Comparison of ENCODE assay signal across 3 cellular contexts in genomic region chrX:2458309-2458708, GRCh38.
TF ChIP-seq lines count a peak whose summit lies in the region.

No MANE protein-coding gene starts in this region.

TF ChIP-seq in A549, 52 proteins besides CTCF, POLR2A, EP300 and RAD21:
- TF ChIP-seq KDM1A (IDR thresholded peaks at IDR 0.05; ENCODE audit: low read depth) (0 out of 2 replicates have a peak, but pooled peaks have one; percentile 38), EHMT2 (IDR thresholded peaks at IDR 0.05; ENCODE audit: low read depth) (no peak)

TF ChIP-seq in HCT116, 20 proteins besides CTCF, POLR2A, EP300 and RAD21:
- no peak for TF ChIP-seq CEBPB (IDR thresholded peaks at IDR 0.05; ENCODE audit: low read depth)
- TF ChIP-seq SP1 (IDR thresholded peaks at IDR 0.05; ENCODE audit: low read depth), result no peak
- no peak for TF ChIP-seq EZH2 (IDR thresholded peaks at IDR 0.05)
- no peak for TF ChIP-seq CBX3 (IDR thresholded peaks at IDR 0.05; ENCODE audit: low read depth)
- no peak for TF ChIP-seq ZBTB33 (IDR thresholded peaks at IDR 0.05; ENCODE audit: extremely low read depth, insufficient replicate concordance, low read length)
- no peak for TF ChIP-seq FOSL1 (IDR thresholded peaks at IDR 0.05; ENCODE audit: low read depth)
- TF ChIP-seq MAX (IDR thresholded peaks at IDR 0.05), result no peak
- TF ChIP-seq TCF7L2 (IDR thresholded peaks at IDR 0.05; ENCODE audit: borderline replicate concordance, extremely low read depth, insufficient read depth, insufficient read length), result no peak
- no peak for TF ChIP-seq EGR1 (IDR thresholded peaks at IDR 0.05; ENCODE audit: low read depth)
- TF ChIP-seq SRF (IDR thresholded peaks at IDR 0.05; ENCODE audit: low read depth), result no peak
- TF ChIP-seq EZH2phosphoT487 (IDR thresholded peaks at IDR 0.05; ENCODE audit: borderline replicate concordance), result no peak
- no peak for TF ChIP-seq ZNF274 (IDR thresholded peaks at IDR 0.05; ENCODE audit: low read depth, low read length)
- no peak for TF ChIP-seq ZFX (IDR thresholded peaks at IDR 0.05)
- TF ChIP-seq SIN3A (IDR thresholded peaks at IDR 0.05; ENCODE audit: low read depth), result no peak
- no peak for TF ChIP-seq JUND (IDR thresholded peaks at IDR 0.05)
- TF ChIP-seq ELF1 (IDR thresholded peaks at IDR 0.05; ENCODE audit: borderline replicate concordance, low read depth), result no peak
- no peak for TF ChIP-seq REST (IDR thresholded peaks at IDR 0.05; ENCODE audit: low read depth)
- TF ChIP-seq POLR2AphosphoS5 (IDR thresholded peaks at IDR 0.05; ENCODE audit: low read depth, low read length), result no peak
TF ChIP-seq in HCT116: peak in this region for 0.

TF ChIP-seq in K562, 482 proteins besides CTCF, POLR2A, EP300 and RAD21:
- TF ChIP-seq RBM25 (IDR thresholded peaks at IDR 0.05; ENCODE audit: low read depth, low read length, severe bottlenecking), result peak; percentile 47
- no peak for TF ChIP-seq RBBP5 (IDR thresholded peaks at IDR 0.05; ENCODE audit: borderline replicate concordance, insufficient read depth, low read length, poor library complexity, severe bottlenecking)
- TF ChIP-seq ID3 (CRISPR knock-in tag; IDR thresholded peaks at IDR 0.05), result no peak
- no peak for TF ChIP-seq ID3 (tag; IDR thresholded peaks at IDR 0.05)
- TF ChIP-seq TFAP4 (CRISPR knock-in tag; IDR thresholded peaks at IDR 0.05; ENCODE audit: borderline replicate concordance), result no peak
- peak; percentile 69 for TF ChIP-seq ZNF146 (CRISPR knock-in tag; IDR thresholded peaks at IDR 0.05; ENCODE audit: unreplicated experiment)
